ENCODE assay signal across 11 cellular contexts in genomic region chr9:97470076-97470475, GRCh38. TPM values are rescaled to one million over a fixed set of nuclear protein-coding genes. Genes with fewer than 3 reads are reported as not detected.
DNase-seq lines count a peak whose midpoint lies in the region; ATAC-seq and TF ChIP-seq lines count a peak whose summit lies in the region.
"Had no signal": no experiment of that assay in that cellular context is flagged by ENCODE, and none has a peak within 500 bp of the region (broad histone marks: within the 10 kb centered on the region; RNA-seq: fewer than 3 reads in every experiment).

No MANE protein-coding gene starts in this region.

- DNase-seq in Daoy (ENCODE audit: low read depth) (peak; percentile 15), caudate nucleus (lab: John Stamatoyannopoulos, UW) (peak in 36 of 61 donors; percentile 1 to 55 (median 12)), right lobe of liver (no peak), retina (no peak)
- DNase-seq: activated CD4-positive, alpha-beta T cell treated with anti-CD3 and anti-CD28 coated beads, Interleukin-2, amount 10 ng/mL, durations not matched to agents 24 days and 14 days; NCI-H774; ovary had no signal

- H3K4me3 ChIP-seq in right lobe of liver = no peak overlapping the region
- H3K4me3 ChIP-seq: ovary had no signal

- peaks cover 0 to 4% (median 2%) of the 10 kb centered on the region in 4 donors for H3K36me3 ChIP-seq in right lobe of liver
- H3K36me3 ChIP-seq: ovary had no signal

- H3K27me3 ChIP-seq in right lobe of liver = no peaks in the 10 kb centered on the region
- H3K27me3 ChIP-seq: ovary had no signal

- H3K4me1 ChIP-seq in right lobe of liver = peaks cover 0 to 10% (median 3%) of the 10 kb centered on the region in 4 donors

- intact Hi-C loops in right lobe of liver (cut with DNase I) = no loop called here

- 52% methylated on average over 2 of the region's 2 CpGs for WGBS in right lobe of liver (ENCODE audit: insufficient coverage, low coverage, low lambda C conversion rate, missing lambda C conversion rate)

- peak overlapping the region; percentile 18 for H3K27ac ChIP-seq in caudate nucleus (ENCODE audit: low read depth, low read length)
- H3K27ac ChIP-seq in right lobe of liver = no peak overlapping the region
- H3K27ac ChIP-seq: ovary had no signal

- ATAC-seq in right lobe of liver (peak; percentile 50 to 58 (median 50)), HG02759 (IDR thresholded peaks at IDR 0.05; ENCODE audit: unreplicated experiment) (no peak), HG03432 (IDR thresholded peaks at IDR 0.05; ENCODE audit: unreplicated experiment) (no peak), HG02970 (IDR thresholded peaks at IDR 0.05; ENCODE audit: low FRiP score, unreplicated experiment) (no peak)

- TF ChIP-seq CTCF in LNCAP (IDR thresholded peaks at IDR 0.05) = peak; percentile 46
- peak; percentile 37 to 54 (median 44) for TF ChIP-seq CTCF in right lobe of liver (IDR thresholded peaks at IDR 0.05)

- TF ChIP-seq POLR2A in right lobe of liver (IDR thresholded peaks at IDR 0.05) = no peak

- H3K9me3 ChIP-seq in right lobe of liver = no peaks in the 10 kb centered on the region
- H3K9me3 ChIP-seq: ovary had no signal

RNA-seq across cellular contexts. Expression of gene TMOD1, which starts 31.4 kb away (rescaled TPM):
- total RNA-seq in Daoy (2014; rRNA removed; shearing (Covaris generic)) = 3.9 and 4.1 TPM in 2 replicates
- 10 to 100 TPM in 4 of 6 experiments, 1 to 10 TPM in 2; 5.9 to 14.3 (median 12.7) TPM for total RNA-seq in right lobe of liver

RNA-seq across cellular contexts. Expression of gene TDRD7, which starts 58.2 kb away (rescaled TPM):
- total RNA-seq in Daoy (2014; rRNA removed; shearing (Covaris generic)) = 9.9 and 12.8 TPM in 2 replicates
- total RNA-seq in right lobe of liver = 1 to 10 TPM; 4.2 to 8.7 (median 6.8) TPM

Comparison
In these comparisons a context has a peak if more than half of its experiments do, and no peak if none do; other contexts are left out.
1. DNase-seq: peak in Daoy (single experiment) and caudate nucleus (36 of 61); none in right lobe of liver (0 of 3) and retina (single experiment).
2. ATAC-seq: peak in right lobe of liver (4 of 4); none in HG02759 (single experiment), HG03432 (single experiment) and HG02970 (single experiment).